Comparison of ENCODE assay signal across 32 cellular contexts in genomic region chr7:93354815-93355214, GRCh38.
"Had no signal": no experiment of that assay in that cellular context is flagged by ENCODE, and none has a peak within 500 bp of the region (broad histone marks: within the 10 kb centered on the region; RNA-seq: fewer than 3 reads in every experiment).

No MANE protein-coding gene starts in this region.

- ATAC-seq: activated CD4-positive, alpha-beta T cell treated with anti-CD3 and anti-CD28 coated beads for 36 hours; activated CD4-positive, CD25-positive, alpha-beta regulatory T cell treated with anti-CD3 and anti-CD28 coated beads, Interleukin-2, amount 50 U/mL, for 24 hours; activated CD8-positive, alpha-beta memory T cell treated with anti-CD3 and anti-CD28 coated beads, Interleukin-2, amount 10 ng/mL, durations not matched to agents 7 days and 5 days; activated CD8-positive, alpha-beta T cell treated with anti-CD3 and anti-CD28 coated beads, Interleukin-2, amount 10 ng/mL, durations not matched to agents 7 days and 5 days; activated naive CD8-positive, alpha-beta T cell treated with anti-CD3 and anti-CD28 coated beads, Interleukin-2, amount 50 U/mL, for 24 hours; WTC11 had no signal

- DNase-seq: activated CD4-positive, alpha-beta memory T cell treated with anti-CD3 and anti-CD28 coated beads, Interleukin-2, amount 10 ng/mL, durations not matched to agents 7 days and 5 days; activated CD4-positive, alpha-beta T cell treated with anti-CD3 and anti-CD28 coated beads for 1 hour; activated CD4-positive, alpha-beta T cell treated with anti-CD3 and anti-CD28 coated beads for 36 hours; activated CD4-positive, alpha-beta T cell treated with anti-CD3 and anti-CD28 coated beads for 48 hours; activated CD4-positive, alpha-beta T cell treated with anti-CD3 and anti-CD28 coated beads, Interleukin-2, amount 10 ng/mL, durations not matched to agents 7 days and 5 days; activated CD4-positive, alpha-beta T cell treated with anti-CD3 and anti-CD28 coated beads, Interleukin-2, amount 50 U/mL, for 48 hours; activated CD4-positive, CD25-positive, alpha-beta regulatory T cell; activated CD8-positive, alpha-beta memory T cell treated with anti-CD3 and anti-CD28 coated beads for 24 hours; activated CD8-positive, alpha-beta memory T cell treated with anti-CD3 and anti-CD28 coated beads, Interleukin-2, amount 10 ng/mL, durations not matched to agents 7 days and 5 days; activated CD8-positive, alpha-beta memory T cell treated with anti-CD3 and anti-CD28 coated beads, Interleukin-2, amount 50 U/mL, for 48 hours; activated CD8-positive, alpha-beta T cell treated with anti-CD3 and anti-CD28 coated beads, Interleukin-2, amount 10 ng/mL, durations not matched to agents 7 days and 5 days; activated effector memory CD4-positive, alpha-beta T cell treated with Interleukin-2 at 50 U/mL for 16 hours; activated gamma-delta T cell; activated naive CD4-positive, alpha-beta T cell treated with anti-CD3 and anti-CD28 coated beads, Interleukin-2, amount 10 ng/mL, durations not matched to agents 7 days and 5 days; activated naive CD4-positive, alpha-beta T cell treated with Interleukin-2 at 50 U/mL for 16 hours; activated naive CD8-positive, alpha-beta T cell treated with anti-CD3 and anti-CD28 coated beads, Interleukin-2, amount 10 ng/mL, durations not matched to agents 7 days and 5 days; activated naive CD8-positive, alpha-beta T cell treated with anti-CD3 and anti-CD28 coated beads, Interleukin-2, amount 50 U/mL, for 24 hours; activated T-cell treated with anti-CD3 and anti-CD28 coated beads, Interleukin-2, amount 50 U/mL, for 24 hours; activated T-cell treated with anti-CD3 and anti-CD28 coated beads, Interleukin-2, amount 50 U/mL, for 48 hours; amygdala; anterior cingulate cortex; caudate nucleus; cerebellar nuclear complex; T-helper 2 cell; T-helper 9 cell; WERI-Rb-1 had no signal

- H3K27me3 ChIP-seq: ascending aorta, cardiac muscle cell had no signal

- H3K4me1 ChIP-seq: ascending aorta had no signal

- H3K4me3 ChIP-seq: ascending aorta, cardiac muscle cell had no signal

- H3K27ac ChIP-seq: ascending aorta, cardiac muscle cell, WERI-Rb-1 had no signal

- H3K9me3 ChIP-seq: ascending aorta had no signal

- H3K36me3 ChIP-seq: cardiac muscle cell had no signal

- FAIRE-seq: bronchial epithelial cell, TTC549 had no signal
